16 cellular contexts compared by ENCODE assay signal in the genomic region with DNA sequence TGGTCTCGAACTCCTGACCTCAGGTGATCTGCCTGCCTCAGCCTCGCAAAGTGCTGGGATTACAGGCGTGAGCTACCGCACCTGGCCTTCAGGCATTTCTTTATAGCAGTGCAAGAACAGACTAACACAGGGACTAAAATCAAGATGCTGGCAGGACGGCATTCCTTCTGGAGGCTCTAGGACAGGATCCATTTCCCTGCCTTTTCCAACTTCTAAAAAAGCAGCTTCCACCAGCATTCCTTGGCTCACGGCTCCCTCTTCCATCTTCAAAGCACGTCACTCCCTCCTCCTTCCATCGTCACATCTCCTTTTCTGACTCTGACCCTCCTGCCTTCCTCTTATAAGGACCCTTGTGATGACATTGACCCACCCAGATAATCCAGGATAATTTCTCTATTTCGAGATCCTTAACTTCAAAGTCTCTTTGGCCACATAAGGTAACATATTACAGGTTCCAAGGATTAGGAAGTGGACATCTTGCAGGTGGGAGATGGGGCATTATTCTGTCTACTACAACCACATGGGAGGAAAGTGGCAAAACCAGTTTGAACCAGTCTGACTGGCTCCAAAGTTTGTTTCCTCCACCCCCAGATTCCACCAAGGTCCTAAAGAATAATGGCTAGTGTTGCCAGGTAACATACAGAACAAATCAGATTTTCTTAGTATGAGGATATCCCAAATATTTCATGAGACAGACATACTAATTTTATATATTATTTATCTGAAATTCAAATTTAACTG.
DNase-seq lines count a peak whose midpoint lies in the region; ATAC-seq and TF ChIP-seq lines count a peak whose summit lies in the region.
"Had no signal": no experiment of that assay in that cellular context is flagged by ENCODE, and none has a peak within 500 bp of the region (broad histone marks: within the 10 kb centered on the region; RNA-seq: fewer than 3 reads in every experiment).

No MANE protein-coding gene starts in this region.

- POLR2A ChIA-PET in MCF 10A (lab: Yijun Ruan, JAX) = no interaction called here
- POLR2A ChIA-PET in RWPE1 (lab: Yijun Ruan, JAX; ENCODE audit: low non-redundant PET) = no interaction called here

- H3K4me3 ChIP-seq in mammary epithelial cell (replicated peaks in 1 of 3; ENCODE audit: insufficient read depth in 1 of 3, low read depth in 2 of 3, low read length in 3 of 3) = no peak overlapping the region
- no peak overlapping the region for H3K4me3 ChIP-seq in endodermal cell (ENCODE audit: low read length)

- no peak overlapping the region for H3K4me3 Mint-ChIP-seq in MCF 10A (ENCODE audit: unreplicated experiment)
- H3K4me3 Mint-ChIP-seq in endodermal cell = no peak overlapping the region

- DNase-seq in mammary epithelial cell (peak; percentile 17), MCF 10A (ENCODE audit: unreplicated experiment) (no peak), RWPE1 (ENCODE audit: low spot score) (peak; percentile 29), iPS DF 4.7 (ENCODE audit: extremely low read depth, low spot score) (peak; percentile 62), ACHN (no peak), endodermal cell (no peak)
- DNase-seq: HCEC 1CT; NCI-H1417; NCI-H2029; NCI-H2227 treated with DMSO at 0.1 percent for 48 hours; NCI-H69; NK-92 treated with Interleukin-12 subunit alpha and Interleukin-12 subunit beta, amount 100 ng/mL, for 24 hours; SK-N-SH had no signal

- no peaks in the 10 kb centered on the region for H3K27me3 Mint-ChIP-seq in MCF 10A (ENCODE audit: insufficient read depth, unreplicated experiment)
- H3K27me3 Mint-ChIP-seq in endodermal cell (ENCODE audit: insufficient read depth) = peaks cover 2% of the 10 kb centered on the region

- H3K27ac ChIP-seq in mammary epithelial cell (ENCODE audit: insufficient read depth, low read depth, low read length) = no peak overlapping the region
- no peak overlapping the region for H3K27ac ChIP-seq in RWPE1
- no peak overlapping the region for H3K27ac ChIP-seq in endodermal cell (ENCODE audit: low read depth, low read length)
- H3K27ac ChIP-seq: C4-2B had no signal

- H3K4me1 Mint-ChIP-seq in MCF 10A (ENCODE audit: insufficient read depth, unreplicated experiment) = no peaks in the 10 kb centered on the region
- H3K4me1 Mint-ChIP-seq in endodermal cell = peaks cover 12% of the 10 kb centered on the region

- H3K27ac Mint-ChIP-seq in MCF 10A (ENCODE audit: low read depth, unreplicated experiment) (no peak overlapping the region), endodermal cell (no peak overlapping the region)

- no peaks in the 10 kb centered on the region for H3K9me3 Mint-ChIP-seq in MCF 10A (ENCODE audit: unreplicated experiment)
- H3K9me3 Mint-ChIP-seq in endodermal cell = peaks cover 1% of the 10 kb centered on the region

- H3K36me3 Mint-ChIP-seq in MCF 10A (ENCODE audit: insufficient read depth, unreplicated experiment) (no peaks in the 10 kb centered on the region), endodermal cell (ENCODE audit: low read depth) (no peaks in the 10 kb centered on the region)

- H3K36me3 ChIP-seq in mammary epithelial cell (ENCODE audit: insufficient read depth, low read length) = no peaks in the 10 kb centered on the region
- no peaks in the 10 kb centered on the region for H3K36me3 ChIP-seq in endodermal cell (ENCODE audit: control insufficient read depth, insufficient read depth, low read length)

- intact Hi-C loops in mammary epithelial cell (cut with micrococcal nuclease) (no loop called here), MCF 10A (cut with micrococcal nuclease) (no loop called here)

- no peak overlapping the region for H3K4me2 ChIP-seq in mammary epithelial cell (ENCODE audit: insufficient read depth, low read depth, low read length)
- H3K4me2 ChIP-seq: SK-N-SH had no signal

- dilution Hi-C loops in mammary epithelial cell (cut with HindIII; ENCODE audit: low sequenced_read_pairs) = no loop called here

- CTCF ChIA-PET in mammary epithelial cell (lab: Charles Lee; ENCODE audit: low non-redundant PET) (no interaction called here), MCF 10A (lab: Yijun Ruan, JAX) (interaction anchor here (0.6 to 0.7 kb wide), 2 partner anchors 487 to 1492 kb away, joined by 3 read pairs; no protein-coding TSS in a partner anchor), RWPE1 (lab: Yijun Ruan, JAX) (no interaction called here)

- H3K4me1 ChIP-seq in mammary epithelial cell (ENCODE audit: insufficient read depth, low read length) = no peaks in the 10 kb centered on the region
- peaks cover 10% of the 10 kb centered on the region for H3K4me1 ChIP-seq in endodermal cell (ENCODE audit: control insufficient read depth, insufficient read depth, low read length)

- no peaks in the 10 kb centered on the region for H4K20me1 ChIP-seq in mammary epithelial cell (ENCODE audit: insufficient read depth, low read length)

- no peak overlapping the region for H2AFZ ChIP-seq in mammary epithelial cell (ENCODE audit: low read depth, low read length)

- H3K9ac ChIP-seq in mammary epithelial cell (ENCODE audit: insufficient read depth, low read length) = no peak overlapping the region
- no peak overlapping the region for H3K9ac ChIP-seq in endodermal cell (ENCODE audit: extremely low read depth, low read length, poor library complexity, severe bottlenecking)
- H3K9ac ChIP-seq: SK-N-SH had no signal

- WGBS in mammary epithelial cell (ENCODE audit: low coverage, missing lambda C conversion rate) = 93% methylated on average over 9 of the region's 9 CpGs
- WGBS in endodermal cell (ENCODE audit: insufficient coverage in 1 of 2, insufficient read length in 1 of 2), 2 experiments = 92 to 99% methylated on average over 7 to 9 of the region's 9 CpGs

- in situ Hi-C loops in mammary epithelial cell (cut with MboI; ENCODE audit: low sequenced_read_pairs in 2 of 2) (no loop called here), ACHN (cut with HindIII; ENCODE audit: low pct_ligation_motif_present, low pct_unique_long_range_greater_than_20kb, low sequenced_read_pairs) (no loop called here)

- H3K9me3 ChIP-seq in mammary epithelial cell (replicated peaks; ENCODE audit: insufficient read depth, low read length) (no peaks in the 10 kb centered on the region), endodermal cell (ENCODE audit: control insufficient read depth, low read length) (no peaks in the 10 kb centered on the region)
- H3K9me3 ChIP-seq: SK-N-SH had no signal

- no peaks in the 10 kb centered on the region for H3K27me3 ChIP-seq in mammary epithelial cell (ENCODE audit: insufficient read depth, low read length)
- H3K27me3 ChIP-seq in endodermal cell (ENCODE audit: control insufficient read depth, insufficient read depth, low read length, poor library complexity, severe bottlenecking) = no peaks in the 10 kb centered on the region

- H3K79me2 ChIP-seq in mammary epithelial cell (ENCODE audit: insufficient read depth, low read length) = no peaks in the 10 kb centered on the region

- TF ChIP-seq CTCF in mammary epithelial cell (conservative IDR thresholded peaks at IDR 0.05 in 1 of 2, IDR thresholded peaks at IDR 0.05 in 1 of 2; ENCODE audit: extremely low read depth in 1 of 2, insufficient read depth in 1 of 2, low read depth in 1 of 2, low read length in 2 of 2) (no peak), MCF 10A (IDR thresholded peaks at IDR 0.05; ENCODE audit: unreplicated experiment) (no peak), RWPE1 (conservative IDR thresholded peaks at IDR 0.05; ENCODE audit: low read depth) (no peak), endodermal cell (conservative IDR thresholded peaks at IDR 0.05) (no peak)

- BruUV-seq in mammary epithelial cell (replicated peaks; lab: Mats Ljungman, UMichigan) (no TSS peak), MCF 10A (replicated peaks; lab: Mats Ljungman, UMichigan) (no TSS peak)

- ATAC-seq in HG03039 (IDR thresholded peaks at IDR 0.05; ENCODE audit: unreplicated experiment) = no peak
- no peak for ATAC-seq in GM19455 (IDR thresholded peaks at IDR 0.05; ENCODE audit: unreplicated experiment)

Comparison
In these comparisons a context has a peak if more than half of its experiments do, and no peak if none do; other contexts are left out.
1. DNase-seq: peak in mammary epithelial cell (single experiment), RWPE1 (single experiment) and iPS DF 4.7 (single experiment); none in MCF 10A (single experiment), ACHN (single experiment) and endodermal cell (single experiment).